In genomic region chr17:56902350-56902749, GRCh38 we compare ENCODE assay signal across 15 cellular contexts. TPM values are rescaled to one million over a fixed set of nuclear protein-coding genes. Genes with fewer than 3 reads are reported as not detected.
DNase-seq lines count a peak whose midpoint lies in the region; TF ChIP-seq lines count a peak whose summit lies in the region.
"Had no signal": no experiment of that assay in that cellular context is flagged by ENCODE, and none has a peak within 500 bp of the region (broad histone marks: within the 10 kb centered on the region; RNA-seq: fewer than 3 reads in every experiment).

No MANE protein-coding gene starts in this region.

- in situ Hi-C loops in transverse colon (cut with MboI; ENCODE audit: low pct_ligation_motif_present in 1 of 4, low pct_unique_long_range_greater_than_20kb in 1 of 4, low sequenced_read_pairs in 3 of 4), result no loop called here

- H3K36me3 Mint-ChIP-seq in osteocyte (ENCODE audit: unreplicated experiment) (peaks cover 57% of the 10 kb centered on the region), nephron progenitor cell (ENCODE audit: low read depth) (peaks cover 64% of the 10 kb centered on the region)

- 90% methylated on average over 4 of the region's 4 CpGs; no CpG with 5 or more reads in 1 of the 2 donors for WGBS in transverse colon (ENCODE audit: low coverage in 1 of 2), 2 donors

- TF ChIP-seq CTCF in osteocyte (IDR thresholded peaks at IDR 0.05) (no peak), nephron progenitor cell (IDR thresholded peaks at IDR 0.05) (no peak), transverse colon (IDR thresholded peaks at IDR 0.05) (no peak)

- H3K4me3 Mint-ChIP-seq in osteocyte (ENCODE audit: unreplicated experiment), result no peak overlapping the region
- H3K4me3 Mint-ChIP-seq in nephron progenitor cell, result no peak overlapping the region
- H3K4me3 Mint-ChIP-seq: activated B cell treated with CpG ODN at 0.5 μM for 24 hours; activated T-cell treated with anti-CD3 and anti-CD28 coated beads, Interleukin-2, amount 50 U/mL, for 4 hours; neural progenitor cell; stimulated activated memory B cell treated with anti-CD40 and anti-IgM and Interleukin-4, amounts not matched to agents 10 μg/mL and 1 μg/mL and 100 μg/mL, for 72 hours had no signal

- H3K9me3 Mint-ChIP-seq in osteocyte (ENCODE audit: unreplicated experiment) (peaks cover 4% of the 10 kb centered on the region), nephron progenitor cell (peaks cover 6% of the 10 kb centered on the region)
- H3K9me3 Mint-ChIP-seq: activated B cell treated with CpG ODN at 0.5 μM for 24 hours; activated T-cell treated with anti-CD3 and anti-CD28 coated beads, Interleukin-2, amount 50 U/mL, for 4 hours; stimulated activated memory B cell treated with anti-CD40 and anti-IgM and Interleukin-4, amounts not matched to agents 10 μg/mL and 1 μg/mL and 100 μg/mL, for 72 hours had no signal

- intact Hi-C loops in transverse colon (cut with DNase I; ENCODE audit: low total_unique reads), result no loop called here

- H3K27ac ChIP-seq in epithelial cell of prostate (peak overlapping the region; percentile 46), transverse colon (no peak overlapping the region)
- H3K27ac ChIP-seq: body of pancreas, neural progenitor cell, PC-9 had no signal

- peaks cover 13% of the 10 kb centered on the region for H3K4me1 Mint-ChIP-seq in osteocyte (ENCODE audit: unreplicated experiment)
- peaks cover 44% of the 10 kb centered on the region for H3K4me1 Mint-ChIP-seq in nephron progenitor cell

- H3K27me3 Mint-ChIP-seq in osteocyte (ENCODE audit: unreplicated experiment) (no peaks in the 10 kb centered on the region), nephron progenitor cell (ENCODE audit: low read depth, poor library complexity) (no peaks in the 10 kb centered on the region)
- H3K27me3 Mint-ChIP-seq: activated B cell treated with CpG ODN at 0.5 μM for 24 hours; stimulated activated memory B cell treated with anti-CD40 and anti-IgM and Interleukin-4, amounts not matched to agents 10 μg/mL and 1 μg/mL and 100 μg/mL, for 72 hours had no signal

- TF ChIP-seq EP300 in transverse colon (IDR thresholded peaks at IDR 0.05; ENCODE audit: low read depth), result no peak

- H3K9me3 ChIP-seq in transverse colon, result no peaks in the 10 kb centered on the region
- H3K9me3 ChIP-seq: body of pancreas had no signal

- no peak overlapping the region for H3K4me3 ChIP-seq in transverse colon
- H3K4me3 ChIP-seq: body of pancreas, neural progenitor cell, PC-9 had no signal

- H3K27me3 ChIP-seq in transverse colon, result no peaks in the 10 kb centered on the region
- H3K27me3 ChIP-seq: body of pancreas, neural progenitor cell had no signal

- H3K4me1 ChIP-seq in transverse colon, result peaks cover 0 to 3% (median 1%) of the 10 kb centered on the region in 4 donors
- H3K4me1 ChIP-seq: body of pancreas, neural progenitor cell had no signal

- TF ChIP-seq POLR2A in transverse colon (IDR thresholded peaks at IDR 0.05), result no peak

- peaks cover 0 to 62% (median 27%) of the 10 kb centered on the region in 4 donors for H3K36me3 ChIP-seq in transverse colon
- H3K36me3 ChIP-seq: neural progenitor cell had no signal

- DNase-seq in ELR (ENCODE audit: low read depth) (peak; percentile 85), RPMI7951 (ENCODE audit: low read depth) (peak; percentile 70), epithelial cell of prostate (ENCODE audit: low read depth, low spot score) (no peak), osteocyte (ENCODE audit: extremely low spot score, unreplicated experiment) (no peak), NCI-H146 treated with DMSO at 0.1 percent for 48 hours (lab: John Stamatoyannopoulos, UW; ENCODE audit: unreplicated experiment) (no peak), nephron progenitor cell (no peak), transverse colon (no peak)
- no peak for DNase-seq in activated CD8-positive, alpha-beta memory T cell treated with anti-CD3 and anti-CD28 coated beads, Interleukin-2, amount 50 U/mL, for 48 hours
- DNase-seq: activated B cell treated with CpG ODN at 0.5 μM for 24 hours; activated T-cell treated with anti-CD3 and anti-CD28 coated beads, Interleukin-2, amount 50 U/mL, for 4 hours; body of pancreas; left cardiac atrium had no signal

- H3K27ac Mint-ChIP-seq in osteocyte (ENCODE audit: unreplicated experiment), result peak overlapping the region; percentile 57
- H3K27ac Mint-ChIP-seq in nephron progenitor cell, result no peak overlapping the region
- H3K27ac Mint-ChIP-seq: activated B cell treated with CpG ODN at 0.5 μM for 24 hours; neural progenitor cell; stimulated activated memory B cell treated with anti-CD40 and anti-IgM and Interleukin-4, amounts not matched to agents 10 μg/mL and 1 μg/mL and 100 μg/mL, for 72 hours had no signal

RNA-seq across cellular contexts. Expression of gene TRIM25, which starts 11.5 kb away (rescaled TPM):
- 6.2 TPM in 2 replicates for total RNA-seq in RPMI7951 (2014; rRNA removed; shearing (Covaris generic))
- total RNA-seq in osteocyte (28.1 and 35.1 TPM in 2 replicates), transverse colon (100 to 1,000 TPM in 2 of 4 donors, 10 to 100 TPM in 2; 67.5 to 251 (median 97.7) TPM)

RNA-seq across cellular contexts. Expression of gene COIL, which starts 58.5 kb away (rescaled TPM):
- total RNA-seq in RPMI7951 (2014; rRNA removed; shearing (Covaris generic)), result 13.2 and 15.2 TPM in 2 replicates
- total RNA-seq in osteocyte, result 14.9 and 15.2 TPM in 2 replicates
- 10 to 100 TPM in 2 of 4 donors, 1 to 10 TPM in 2; 1.5 to 12.2 (median 8.2) TPM for total RNA-seq in transverse colon

Comparison
In these comparisons a context has a peak if more than half of its experiments do, and no peak if none do; other contexts are left out.
1. DNase-seq: peak in ELR (single experiment) and RPMI7951 (single experiment); none in epithelial cell of prostate (single experiment), osteocyte (single experiment), NCI-H146 treated with DMSO at 0.1 percent for 48 hours (single experiment), nephron progenitor cell (single experiment), activated CD8-positive, alpha-beta memory T cell treated with anti-CD3 and anti-CD28 coated beads, Interleukin-2, amount 50 U/mL, for 48 hours (single experiment) and transverse colon (single experiment).